In genomic region chr6:170151235-170152110, GRCh38 we compare ENCODE assay signal across 9 cellular contexts.
A peak's percentile ranks its signal among the peaks of the same experiment; 100 is the strongest.
DNase-seq lines count a peak whose midpoint lies in the region; ATAC-seq and TF ChIP-seq lines count a peak whose summit lies in the region.
"Had no signal": no experiment of that assay in that cellular context is flagged by ENCODE, and none has a peak within 500 bp of the region (broad histone marks: within the 10 kb centered on the region; RNA-seq: fewer than 3 reads in every experiment).

No MANE protein-coding gene starts in this region.

- H3K27ac ChIP-seq in CD8-positive, alpha-beta T cell (ENCODE audit: low read depth, low read length): no peak overlapping the region

- no peaks in the 10 kb centered on the region for H3K36me3 ChIP-seq in CD8-positive, alpha-beta T cell (ENCODE audit: insufficient read depth, low read length)

- H3K27me3 Mint-ChIP-seq in CD8-positive, alpha-beta T cell (ENCODE audit: low read depth): peaks cover 8% of the 10 kb centered on the region
- peaks cover 13% of the 10 kb centered on the region for H3K27me3 Mint-ChIP-seq in T-helper 17 cell
- H3K27me3 Mint-ChIP-seq in immature natural killer cell (ENCODE audit: low read depth in 3 of 3): peaks cover 17 to 36% (median 25%) of the 10 kb centered on the region in 3 donors

- POLR2A ChIA-PET in CD8-positive, alpha-beta T cell (lab: Charles Lee): interaction anchor here (0.7 to 1.0 kb wide), 3 partner anchors 58 to 330 kb away, joined by 3 read pairs; no protein-coding TSS in a partner anchor

- ATAC-seq in CD8-positive, alpha-beta T cell: no peak
- ATAC-seq in T-helper 17 cell (no peak), GM18870 (IDR thresholded peaks at IDR 0.05; ENCODE audit: unreplicated experiment) (no peak), GM18520 (IDR thresholded peaks at IDR 0.05; ENCODE audit: unreplicated experiment) (no peak)

- H3K4me1 Mint-ChIP-seq in CD8-positive, alpha-beta T cell (ENCODE audit: low read depth): peaks cover 50% of the 10 kb centered on the region
- H3K4me1 Mint-ChIP-seq in T-helper 17 cell: peaks cover 24% of the 10 kb centered on the region
- H3K4me1 Mint-ChIP-seq in immature natural killer cell: peaks cover 58 to 61% of the 10 kb centered on the region in 2 donors

- no peak overlapping the region for H3K4me3 ChIP-seq in CD8-positive, alpha-beta T cell (ENCODE audit: low read depth, low read length)

- no peaks in the 10 kb centered on the region for H3K36me3 Mint-ChIP-seq in CD8-positive, alpha-beta T cell
- H3K36me3 Mint-ChIP-seq in T-helper 17 cell (ENCODE audit: low read depth) (no peaks in the 10 kb centered on the region), immature natural killer cell (no peaks in the 10 kb centered on the region)

- H3K4me1 ChIP-seq in CD8-positive, alpha-beta T cell (ENCODE audit: insufficient read depth, low read length): peaks cover 70% of the 10 kb centered on the region

- TF ChIP-seq CTCF in CD8-positive, alpha-beta T cell (IDR thresholded peaks at IDR 0.05): no peak

- DNase-seq in CD8-positive, alpha-beta T cell: no peak
- DNase-seq in T-helper 17 cell (peak in 1 of 3 donors; percentile 1), immature natural killer cell (no peak), retina (peak; percentile 61), RKO (ENCODE audit: low spot score) (no peak), NCI-H1930 (lab: John Stamatoyannopoulos, UW) (no peak)
- DNase-seq: NCI-H2107 had no signal

- H3K27ac Mint-ChIP-seq in CD8-positive, alpha-beta T cell: no peak overlapping the region
- H3K27ac Mint-ChIP-seq in T-helper 17 cell (peak overlapping the region; percentile 14), immature natural killer cell (peak overlapping the region in 4 of 6 donors; percentile 10 to 60 (median 48))

- H3K4me3 Mint-ChIP-seq in CD8-positive, alpha-beta T cell: peak overlapping the region; percentile 15
- H3K4me3 Mint-ChIP-seq in T-helper 17 cell: no peak overlapping the region
- H3K4me3 Mint-ChIP-seq in immature natural killer cell: peak overlapping the region in 2 of 5 donors; percentile 2 to 14

- H3K9me3 ChIP-seq in CD8-positive, alpha-beta T cell (ENCODE audit: low read length): no peaks in the 10 kb centered on the region
- no peaks in the 10 kb centered on the region for H3K9me3 ChIP-seq in T-helper 17 cell (ENCODE audit: control insufficient read depth, low read length, poor library complexity, severe bottlenecking)

- CTCF ChIA-PET in CD8-positive, alpha-beta T cell (lab: Charles Lee): interaction anchor here (1.5 kb wide), 1 partner anchor 122 kb away, joined by 4 read pairs; no protein-coding TSS in a partner anchor

- H3K27me3 ChIP-seq in CD8-positive, alpha-beta T cell (ENCODE audit: insufficient read depth, low read length): no peaks in the 10 kb centered on the region

- intact Hi-C loops in CD8-positive, alpha-beta T cell (cut with DNase I, micrococcal nuclease): no loop called here

- no peaks in the 10 kb centered on the region for H3K9me3 Mint-ChIP-seq in CD8-positive, alpha-beta T cell
- H3K9me3 Mint-ChIP-seq in immature natural killer cell: no peaks in the 10 kb centered on the region
